Comparison of ENCODE assay signal across 33 cellular contexts in genomic region chr16:5062051-5062450, GRCh38. TPM values are rescaled to one million over a fixed set of nuclear protein-coding genes. Genes with fewer than 3 reads are reported as not detected.
DNase-seq lines count a peak whose midpoint lies in the region; ATAC-seq and TF ChIP-seq lines count a peak whose summit lies in the region.
"Had no signal": no experiment of that assay in that cellular context is flagged by ENCODE, and none has a peak within 500 bp of the region (broad histone marks: within the 10 kb centered on the region; RNA-seq: fewer than 3 reads in every experiment).

No MANE protein-coding gene starts in this region.

- no peak overlapping the region for H3K4me3 ChIP-seq in GM12865 (ENCODE audit: low read depth, low read length)
- no peak overlapping the region for H3K4me3 ChIP-seq in spleen
- H3K4me3 ChIP-seq: HAP-1, K562, prostate gland, SJSA1 had no signal

- H3K4me1 ChIP-seq in spleen, result peaks cover 0 to 17% (median 4%) of the 10 kb centered on the region in 6 donors
- H3K4me1 ChIP-seq: Caco-2, HAP-1, prostate gland, SJSA1 had no signal

- no peaks in the 10 kb centered on the region for H3K27me3 ChIP-seq in spleen (replicated peaks in 1 of 7)

- no peak overlapping the region for H3K27ac Mint-ChIP-seq in osteocyte (ENCODE audit: unreplicated experiment)
- H3K27ac Mint-ChIP-seq: activated B cell treated with CpG ODN at 0.5 μM for 24 hours; activated naive CD4-positive, alpha-beta T cell treated with anti-CD3 and anti-CD28 coated beads for 36 hours; activated T-cell treated with anti-CD3 and anti-CD28 coated beads, Interleukin-2, amount 50 U/mL, for 72 hours; T-cell had no signal

- TF ChIP-seq CTCF in GM12865 (IDR thresholded peaks at IDR 0.05; ENCODE audit: insufficient read depth, low read depth, low read length, missing control alignments), result no peak
- TF ChIP-seq CTCF in spleen (IDR thresholded peaks at IDR 0.05 in 8 of 11, conservative IDR thresholded peaks at IDR 0.05 in 3 of 11), result no peak
- TF ChIP-seq CTCF in osteocyte (IDR thresholded peaks at IDR 0.05), result no peak

- no peaks in the 10 kb centered on the region for H3K36me3 Mint-ChIP-seq in osteocyte (ENCODE audit: unreplicated experiment)
- H3K36me3 Mint-ChIP-seq: naive thymus-derived CD4-positive, alpha-beta T cell; T-cell had no signal

- H3K27me3 Mint-ChIP-seq in osteocyte (ENCODE audit: unreplicated experiment), result peaks cover 28% of the 10 kb centered on the region

- no peaks in the 10 kb centered on the region for H3K9me3 Mint-ChIP-seq in osteocyte (ENCODE audit: unreplicated experiment)
- H3K9me3 Mint-ChIP-seq: activated B cell treated with CpG ODN at 0.5 μM for 24 hours; activated naive CD4-positive, alpha-beta T cell treated with anti-CD3 and anti-CD28 coated beads for 36 hours; activated T-cell treated with anti-CD3 and anti-CD28 coated beads, Interleukin-2, amount 50 U/mL, for 72 hours; naive thymus-derived CD4-positive, alpha-beta T cell; T-cell had no signal

- no peak overlapping the region for H3K27ac ChIP-seq in spleen
- H3K27ac ChIP-seq: prostate gland, SJSA1 had no signal

- H3K4me1 Mint-ChIP-seq in osteocyte (ENCODE audit: unreplicated experiment), result peaks cover 2% of the 10 kb centered on the region
- H3K4me1 Mint-ChIP-seq: activated B cell treated with CpG ODN at 0.5 μM for 24 hours; naive thymus-derived CD4-positive, alpha-beta T cell; T-cell had no signal

- TF ChIP-seq POLR2A in spleen (IDR thresholded peaks at IDR 0.05), result no peak

- 75 to 83% (median 82%) methylated on average over 10 to 11 of the region's 11 CpGs for WGBS in spleen, 5 donors

- ATAC-seq in GM21360 (IDR thresholded peaks at IDR 0.05; ENCODE audit: unreplicated experiment) (peak; percentile 81), HG03432 (IDR thresholded peaks at IDR 0.05; ENCODE audit: unreplicated experiment) (peak; percentile 84), HG02759 (IDR thresholded peaks at IDR 0.05; ENCODE audit: unreplicated experiment) (no peak)
- ATAC-seq: activated T-cell treated with anti-CD3 and anti-CD28 coated beads, Interleukin-2, amount 50 U/mL, for 72 hours; left ventricle myocardium superior; naive thymus-derived CD4-positive, alpha-beta T cell; T-cell had no signal

- no peak overlapping the region for H3K4me3 Mint-ChIP-seq in osteocyte (ENCODE audit: unreplicated experiment)
- H3K4me3 Mint-ChIP-seq: activated B cell treated with CpG ODN at 0.5 μM for 24 hours; activated naive CD4-positive, alpha-beta T cell treated with anti-CD3 and anti-CD28 coated beads for 36 hours; activated T-cell treated with anti-CD3 and anti-CD28 coated beads, Interleukin-2, amount 50 U/mL, for 72 hours; naive thymus-derived CD4-positive, alpha-beta T cell; T-cell had no signal

- intact Hi-C loops in spleen (cut with DNase I; ENCODE audit: low total_unique reads), result no loop called here

- H3K36me3 ChIP-seq in spleen, result no peaks in the 10 kb centered on the region
- H3K36me3 ChIP-seq: HAP-1, prostate gland, SJSA1 had no signal

- peak; percentile 81 for DNase-seq in GM12865 (ENCODE audit: low read depth)
- peak; percentile 48 for DNase-seq in spleen
- no peak for DNase-seq in stimulated activated CD4-positive, alpha-beta T cell treated with anti-CD3 and anti-CD28 coated beads, Interleukin-2, amount 100 ng/mL, for 48 hours
- no peak for DNase-seq in NK-92 treated with Interleukin-12 subunit alpha and Interleukin-12 subunit beta, amount 100 ng/mL, for 24 hours (lab: John Stamatoyannopoulos, UW)
- no peak for DNase-seq in osteocyte (ENCODE audit: extremely low spot score, unreplicated experiment)
- DNase-seq: ACHN; activated B cell treated with CpG ODN at 0.5 μM for 24 hours; activated naive CD4-positive, alpha-beta T cell treated with anti-CD3 and anti-CD28 coated beads for 36 hours; activated T-cell treated with anti-CD3 and anti-CD28 coated beads, Interleukin-2, amount 50 U/mL, for 72 hours; amniotic stem cell; Caco-2; effector CD4-positive, alpha-beta T cell; GDM1; glutamatergic neuron; islet precursor cell; left ventricle myocardium superior; midbrain; naive thymus-derived CD4-positive, alpha-beta T cell; NCI-H1105 treated with DMSO at 0.1 percent for 48 hours; NCI-H2081 treated with DMSO at 0.1 percent for 48 hours; NCI-H748 treated with DMSO at 0.1 percent for 48 hours; stimulated activated CD8-positive, alpha-beta memory T cell treated with anti-CD3 and anti-CD28 coated beads, Interleukin-4, amount 100 ng/mL, for 48 hours; T-cell; trophoblast cell had no signal

- H3K9me3 ChIP-seq in spleen, result no peaks in the 10 kb centered on the region
- H3K9me3 ChIP-seq: Caco-2, HAP-1, prostate gland, SJSA1 had no signal

RNA-seq across cellular contexts. Expression of gene C16orf89, which starts 3.7 kb away (rescaled TPM):
- total RNA-seq in spleen (1 to 10 TPM in 4 of 7 donors, under 1 TPM in 2, not detected in 1; 0.34 to 2.5 (median 1.5) TPM), osteocyte (not detected in 2 replicates)
- polyA plus RNA-seq in spleen, result 1 to 10 TPM; 1.7 to 5.7 (median 4.0) TPM
- total RNA-seq: activated B cell treated with CpG ODN at 0.5 μM for 24 hours; activated naive CD4-positive, alpha-beta T cell treated with anti-CD3 and anti-CD28 coated beads for 36 hours; activated T-cell treated with anti-CD3 and anti-CD28 coated beads, Interleukin-2, amount 50 U/mL, for 72 hours; Caco-2; K562; MCF 10A; naive thymus-derived CD4-positive, alpha-beta T cell; SJSA1 had no signal
- polyA plus RNA-seq: BJ; K562; naive thymus-derived CD4-positive, alpha-beta T cell had no signal

RNA-seq across cellular contexts. Expression of gene ALG1, which starts 9.6 kb away (rescaled TPM):
- total RNA-seq in spleen (10 to 100 TPM; 18.4 to 46.2 (median 24.8) TPM), osteocyte (31.6 and 36.5 TPM in 2 replicates)
- 10 to 100 TPM; 13.0 to 18.6 (median 17.0) TPM for polyA plus RNA-seq in spleen

RNA-seq across cellular contexts. Expression of gene NAGPA, which starts 28.3 kb away (rescaled TPM):
- 10 to 100 TPM; 16.2 to 41.8 (median 25.4) TPM for total RNA-seq in spleen
- polyA plus RNA-seq in spleen, result 10 to 100 TPM; 11.8 to 17.7 (median 14.8) TPM
- 16.8 and 19.9 TPM in 2 replicates for total RNA-seq in osteocyte

RNA-seq across cellular contexts. Expression of gene EEF2KMT, which starts 35.5 kb away (rescaled TPM):
- total RNA-seq in spleen, result 10 to 100 TPM in 1 of 7 donors, 1 to 10 TPM in 6; 5.8 to 11.7 (median 7.6) TPM
- 1 to 10 TPM; 4.5 to 7.8 (median 6.7) TPM for polyA plus RNA-seq in spleen
- 9.3 and 9.9 TPM in 2 replicates for total RNA-seq in osteocyte

Comparison
In these comparisons a context has a peak if more than half of its experiments do, and no peak if none do; other contexts are left out.
1. DNase-seq: peak in GM12865 (single experiment) and spleen (single experiment); none in stimulated activated CD4-positive, alpha-beta T cell treated with anti-CD3 and anti-CD28 coated beads, Interleukin-2, amount 100 ng/mL, for 48 hours (0 of 2), NK-92 treated with Interleukin-12 subunit alpha and Interleukin-12 subunit beta, amount 100 ng/mL, for 24 hours (single experiment) and osteocyte (single experiment).